ENCODE assay signal across 30 cellular contexts in genomic region chr5:170449232-170449631, GRCh38. TPM values are rescaled to one million over a fixed set of nuclear protein-coding genes. Genes with fewer than 3 reads are reported as not detected.
"Had no signal": no experiment of that assay in that cellular context is flagged by ENCODE, and none has a peak within 500 bp of the region (broad histone marks: within the 10 kb centered on the region; RNA-seq: fewer than 3 reads in every experiment).

No MANE protein-coding gene starts in this region.

- H3K36me3 Mint-ChIP-seq: natural killer cell; neural progenitor cell; stimulated activated naive B cell treated with anti-CD40 and anti-IgM and Interleukin-4, amounts not matched to agents 10 μg/mL and 1 μg/mL and 100 μg/mL, for 72 hours had no signal

- H3K27me3 Mint-ChIP-seq: stimulated activated naive B cell treated with anti-CD40 and anti-IgM and Interleukin-4, amounts not matched to agents 10 μg/mL and 1 μg/mL and 100 μg/mL, for 72 hours; stimulated activated naive CD8-positive, alpha-beta T cell treated with anti-CD3 and anti-CD28 coated beads, Interleukin-15, Interleukin-2, amounts not matched to agents 100 ng/mL and 50 ng/mL, for 24 hours had no signal

- H3K36me3 ChIP-seq: neural progenitor cell, ovary, spleen, stomach, thoracic aorta, thyroid gland, tibial nerve, upper lobe of right lung, uterus had no signal

- H3K27ac Mint-ChIP-seq: naive thymus-derived CD4-positive, alpha-beta T cell; natural killer cell; nephron; neural progenitor cell; progenitor cell of endocrine pancreas; stimulated activated naive B cell treated with anti-CD40 and anti-IgM and Interleukin-4, amounts not matched to agents 10 μg/mL and 1 μg/mL and 100 μg/mL, for 72 hours; stimulated activated naive CD8-positive, alpha-beta T cell treated with anti-CD3 and anti-CD28 coated beads, Interleukin-15, Interleukin-2, amounts not matched to agents 100 ng/mL and 50 ng/mL, for 24 hours had no signal

- H3K27me3 ChIP-seq: neural progenitor cell, ovary, spleen, thyroid gland, tibial nerve, upper lobe of right lung, uterus had no signal

- H3K4me1 Mint-ChIP-seq: nephron had no signal

- H3K79me2 ChIP-seq: parathyroid adenoma had no signal

- H3K4me2 ChIP-seq: neural progenitor cell, smooth muscle cell had no signal

- H3K4me3 Mint-ChIP-seq: naive thymus-derived CD4-positive, alpha-beta T cell; natural killer cell; nephron; neural progenitor cell; stimulated activated naive B cell treated with anti-CD40 and anti-IgM and Interleukin-4, amounts not matched to agents 10 μg/mL and 1 μg/mL and 100 μg/mL, for 72 hours; stimulated activated naive CD8-positive, alpha-beta T cell treated with anti-CD3 and anti-CD28 coated beads, Interleukin-15, Interleukin-2, amounts not matched to agents 100 ng/mL and 50 ng/mL, for 24 hours had no signal

- DNase-seq: naive thymus-derived CD4-positive, alpha-beta T cell; natural killer cell; occipital lobe; ovary; posterior cingulate gyrus; psoas muscle; right cardiac atrium; spleen; stimulated activated CD4-positive, alpha-beta T cell treated with anti-CD3 and anti-CD28 coated beads, Interleukin-12 subunit alpha, Interleukin-12 subunit beta, amount 100 ng/mL, for 4 hours; stimulated activated CD4-positive, alpha-beta T cell treated with anti-CD3 and anti-CD28 coated beads, Interleukin-1b, Interleukin-23, amount 100 ng/mL, for 48 hours; stimulated activated CD4-positive, alpha-beta T cell treated with anti-CD3 and anti-CD28 coated beads, Interleukin-4, amount 100 ng/mL, for 1 hour; stimulated activated CD4-positive, alpha-beta T cell treated with anti-CD3 and anti-CD28 coated beads, Interleukin-4, amount 100 ng/mL, for 4 hours; stimulated activated CD8-positive, alpha-beta memory T cell treated with anti-CD3 and anti-CD28 coated beads, Interleukin-4, amount 100 ng/mL, for 48 hours; stimulated activated naive B cell treated with anti-CD40 and anti-IgM and Interleukin-4, amounts not matched to agents 10 μg/mL and 1 μg/mL and 100 μg/mL, for 72 hours; stimulated activated naive CD4-positive, alpha-beta T cell treated with Interleukin-2 at 50 U/mL for 16 hours; stomach; thyroid gland; trophoblast cell; upper lobe of right lung; uterus had no signal

- H3K27ac ChIP-seq: neural progenitor cell, ovary, parathyroid adenoma, psoas muscle, skin epidermis, spleen, stomach, thoracic aorta, thyroid gland, tibial nerve, upper lobe of right lung, uterus had no signal

- H3K9me3 Mint-ChIP-seq: natural killer cell had no signal

- H2AFZ ChIP-seq: neural progenitor cell, parathyroid adenoma had no signal

- ATAC-seq: naive thymus-derived CD4-positive, alpha-beta T cell; natural killer cell; psoas muscle; right cardiac atrium; sciatic nerve; stimulated activated naive B cell treated with anti-CD40 and anti-IgM and Interleukin-4, amounts not matched to agents 10 μg/mL and 1 μg/mL and 100 μg/mL, for 72 hours; upper lobe of right lung had no signal

- H3K4me3 ChIP-seq: neural progenitor cell, ovary, psoas muscle, skin epidermis, smooth muscle cell, spleen, stomach, thoracic aorta, thyroid gland, tibial nerve, upper lobe of right lung, uterus had no signal

- H3K4me1 ChIP-seq: parathyroid adenoma, psoas muscle, spleen, stomach, thyroid gland, tibial nerve, upper lobe of right lung, uterus had no signal

- H3K9me3 ChIP-seq: ovary, psoas muscle, thoracic aorta, thyroid gland, upper lobe of right lung, uterus had no signal

RNA-seq across cellular contexts. Expression of gene KCNIP1, which starts 54.6 kb away (rescaled TPM):
- total RNA-seq: naive thymus-derived CD4-positive, alpha-beta T cell; natural killer cell; psoas muscle; right cardiac atrium; smooth muscle cell; thoracic aorta had no signal
